8 cellular contexts compared by ENCODE assay signal in genomic region chr16:24979719-24980076, GRCh38. TPM values are rescaled to one million over a fixed set of nuclear protein-coding genes. Genes with fewer than 3 reads are reported as not detected.
DNase-seq lines count a peak whose midpoint lies in the region; ATAC-seq and TF ChIP-seq lines count a peak whose summit lies in the region.
"Not testable (repeated sequence)": the region's sequence is repeated elsewhere in the genome, so short reads cannot be mapped to it uniquely, and the experiment has no call there.

No MANE protein-coding gene starts in this region.

- H4K20me1 ChIP-seq in IMR-90 (ENCODE audit: insufficient read depth, low read length): not testable (repeated sequence)

- not testable (repeated sequence) for H3K4me3 ChIP-seq in ACC112 (ENCODE audit: low read depth, low read length); IMR-90 (ENCODE audit: insufficient read depth, low read depth, low read length); lung
- H3K4me3 ChIP-seq in gastroesophageal sphincter (peak overlapping the region in 1 of 2 donors; percentile 25), skeletal muscle tissue (ENCODE audit: low read length in 3 of 3) (peak overlapping the region; percentile 19 to 33 (median 30)), tibial artery (peak overlapping the region; percentile 25 to 40)

- peak overlapping the region; percentile 59 for H2BK5ac ChIP-seq in IMR-90 (ENCODE audit: low read depth, low read length, poor library complexity, severe bottlenecking)

- not testable (repeated sequence) for H2AK9ac ChIP-seq in IMR-90 (replicated peaks; ENCODE audit: low read depth, low read length, poor library complexity)

- not testable (repeated sequence) for BruUV-seq in IMR-90 (replicated peaks; lab: Mats Ljungman, UMichigan)

- H3K4me3 Mint-ChIP-seq in activated B cell treated with CpG ODN at 0.5 μM for 24 hours: peak overlapping the region; percentile 33
- H3K4me3 Mint-ChIP-seq in chondrocyte (ENCODE audit: unreplicated experiment): not testable (repeated sequence)

- not testable (repeated sequence) for H3K9me3 ChIP-seq in IMR-90 (ENCODE audit: control insufficient read depth, insufficient read depth, low read length); gastroesophageal sphincter; lung (ENCODE audit: control insufficient read depth in 2 of 2, insufficient read depth in 1 of 2, low read length in 1 of 2); skeletal muscle tissue (ENCODE audit: control insufficient read depth in 3 of 3, low read length in 3 of 3); tibial artery

- H2BK20ac ChIP-seq in IMR-90 (ENCODE audit: low read depth, low read length): peak overlapping the region; percentile 73; the same call in 1 of the 2 replicates

- not testable (repeated sequence) for H3K27me3 Mint-ChIP-seq in activated B cell treated with CpG ODN at 0.5 μM for 24 hours; chondrocyte (ENCODE audit: low read depth)

- peak overlapping the region; percentile 41; the same call in 1 of the 2 replicates for H3K23ac ChIP-seq in IMR-90 (ENCODE audit: low read depth, low read length)

- H2AFZ ChIP-seq in ACC112 (ENCODE audit: low read length, unreplicated experiment); IMR-90 (replicated peaks; ENCODE audit: low read length, poor library complexity): not testable (repeated sequence)

- peak overlapping the region; percentile 81; the same call in 1 of the 2 replicates for H2AK5ac ChIP-seq in IMR-90 (ENCODE audit: low read depth, low read length)

- not testable (repeated sequence) for H3K56ac ChIP-seq in IMR-90 (ENCODE audit: extremely low read depth, insufficient read depth, low read length)

- ATAC-seq in IMR-90 (ENCODE audit: low read depth); activated B cell treated with CpG ODN at 0.5 μM for 24 hours (ENCODE audit: low read depth); gastroesophageal sphincter; lung (ENCODE audit: insufficient read depth, low FRiP score): not testable (repeated sequence)

- dilution Hi-C loops in IMR-90 (cut with HindIII; ENCODE audit: low sequenced_read_pairs, unreplicated experiment): not testable (repeated sequence)

- DNase-seq in IMR-90; activated B cell treated with CpG ODN at 0.5 μM for 24 hours; chondrocyte (ENCODE audit: low spot score); lung (ENCODE audit: low spot score); tibial artery: not testable (repeated sequence)

- not testable (repeated sequence) for TF ChIP-seq RAD21 in IMR-90 (IDR thresholded peaks at IDR 0.05; ENCODE audit: low read length)

- TF ChIP-seq CTCF in IMR-90 (conservative IDR thresholded peaks at IDR 0.05; ENCODE audit: low read depth, low read length); activated B cell treated with CpG ODN at 0.5 μM for 24 hours (IDR thresholded peaks at IDR 0.05); chondrocyte (IDR thresholded peaks at IDR 0.05); gastroesophageal sphincter (IDR thresholded peaks at IDR 0.05); lung (IDR thresholded peaks at IDR 0.05; ENCODE audit: control extremely low read depth, extremely low read depth); tibial artery (IDR thresholded peaks at IDR 0.05): not testable (repeated sequence)

- H4K5ac ChIP-seq in IMR-90 (ENCODE audit: low read depth, low read length): not testable (repeated sequence)

- TF ChIP-seq EP300 in gastroesophageal sphincter (IDR thresholded peaks at IDR 0.05): not testable (repeated sequence)

- peak overlapping the region; percentile 48 for H3K18ac ChIP-seq in IMR-90 (ENCODE audit: low read depth, low read length)

- no CpG with 5 or more reads among the region's 12 CpGs for WGBS in IMR-90 (ENCODE audit: extremely low coverage in 2 of 2, insufficient read length in 1 of 2), 2 experiments
- WGBS in gastroesophageal sphincter (ENCODE audit: low coverage in 1 of 2), 2 donors: 60% methylated on average over 7 of the region's 12 CpGs; no CpG with 5 or more reads in 1 of the 2 donors
- 65 to 78% methylated on average over 12 of the region's 12 CpGs for WGBS in lung, 2 donors

- 0 out of 2 replicates have a peak overlapping the region, but pooled peaks have one; percentile 19 for H3K27ac ChIP-seq in ACC112 (ENCODE audit: low read depth, low read length)
- peak overlapping the region; percentile 19 for H3K27ac ChIP-seq in IMR-90 (ENCODE audit: insufficient read depth, low read length)
- peak overlapping the region in 3 of 4 donors; percentile 58 to 69 (median 61) for H3K27ac ChIP-seq in gastroesophageal sphincter
- peak overlapping the region; percentile 51 to 81 for H3K27ac ChIP-seq in lung (ENCODE audit: low read depth in 1 of 2, low read length in 1 of 2)
- peak overlapping the region; percentile 93 for H3K27ac ChIP-seq in skeletal muscle tissue (ENCODE audit: low read depth, low read length)
- H3K27ac ChIP-seq in tibial artery: peak overlapping the region; percentile 69 to 78

- peaks cover 61% of the 10 kb centered on the region for H3K4me1 ChIP-seq in ACC112 (ENCODE audit: control insufficient read depth, insufficient read depth, low read length, unreplicated experiment)
- H3K4me1 ChIP-seq in IMR-90 (ENCODE audit: control insufficient read depth, insufficient read depth, low read length): peaks cover 29% of the 10 kb centered on the region
- peaks cover 0 to 74% (median 14%) of the 10 kb centered on the region in 3 donors for H3K4me1 ChIP-seq in gastroesophageal sphincter
- H3K4me1 ChIP-seq in lung (ENCODE audit: control insufficient read depth in 2 of 2, insufficient read depth in 2 of 2, low read length in 2 of 2): peaks cover 14 to 41% of the 10 kb centered on the region in 2 donors
- H3K4me1 ChIP-seq in skeletal muscle tissue (ENCODE audit: control insufficient read depth in 3 of 3, insufficient read depth in 3 of 3, low read length in 3 of 3): peaks cover 72 to 82% (median 73%) of the 10 kb centered on the region in 3 donors
- H3K4me1 ChIP-seq in tibial artery: peaks cover 0 to 91% (median 56%) of the 10 kb centered on the region in 4 donors

- H3K27ac Mint-ChIP-seq in activated B cell treated with CpG ODN at 0.5 μM for 24 hours: peak overlapping the region; percentile 96
- H3K27ac Mint-ChIP-seq in chondrocyte (ENCODE audit: unreplicated experiment): peak overlapping the region; percentile 42

- CTCF ChIA-PET in IMR-90 (lab: Yijun Ruan, JAX): not testable (repeated sequence)
- CTCF ChIA-PET in activated B cell treated with CpG ODN at 0.5 μM for 24 hours (lab: Charles Lee): interaction anchor here (1.0 to 2.0 kb wide), 4 partner anchors 9 to 246 kb away, joined by 3 to 5 read pairs (median 4); partner anchors contain the start of gene ARHGAP17

- H3K79me2 ChIP-seq in ACC112 (ENCODE audit: control insufficient read depth, insufficient read depth, low read length, unreplicated experiment): peaks cover 80% of the 10 kb centered on the region

- peaks cover 11% of the 10 kb centered on the region for H3K36me3 ChIP-seq in ACC112 (ENCODE audit: insufficient read depth, low read length)
- peaks cover 18% of the 10 kb centered on the region for H3K36me3 ChIP-seq in IMR-90 (ENCODE audit: control insufficient read depth, insufficient read depth, low read length)
- H3K36me3 ChIP-seq in gastroesophageal sphincter: peaks cover 0 to 27% of the 10 kb centered on the region in 2 donors
- peaks cover 0 to 16% of the 10 kb centered on the region in 2 donors for H3K36me3 ChIP-seq in lung (ENCODE audit: control insufficient read depth in 2 of 2, insufficient read depth in 2 of 2, low read length in 2 of 2)
- H3K36me3 ChIP-seq in skeletal muscle tissue (ENCODE audit: control insufficient read depth in 3 of 3, insufficient read depth in 3 of 3, low read length in 3 of 3): peaks cover 8 to 17% (median 11%) of the 10 kb centered on the region in 3 donors
- H3K36me3 ChIP-seq in tibial artery: peaks cover 0 to 25% (median 23%) of the 10 kb centered on the region in 3 donors

- peaks cover 47 to 72% of the 10 kb centered on the region in 2 experiments for H3K79me1 ChIP-seq in IMR-90 (ENCODE audit: low read depth in 1 of 2, low read length in 2 of 2)

- H3K36me3 Mint-ChIP-seq in activated B cell treated with CpG ODN at 0.5 μM for 24 hours (ENCODE audit: low read depth) (peaks cover 46% of the 10 kb centered on the region), chondrocyte (ENCODE audit: low read depth) (peaks cover 12% of the 10 kb centered on the region)

- H3K9me3 Mint-ChIP-seq in activated B cell treated with CpG ODN at 0.5 μM for 24 hours; chondrocyte (ENCODE audit: low read depth): not testable (repeated sequence)

- not testable (repeated sequence) for TF ChIP-seq POLR2A in IMR-90 (IDR thresholded peaks at IDR 0.05; ENCODE audit: low read depth, low read length); gastroesophageal sphincter (IDR thresholded peaks at IDR 0.05)

- H2BK15ac ChIP-seq in IMR-90 (ENCODE audit: low read depth, low read length): peak overlapping the region; percentile 69; the same call in 1 of the 3 replicates

- H3K4me1 Mint-ChIP-seq in activated B cell treated with CpG ODN at 0.5 μM for 24 hours (peaks cover 93% of the 10 kb centered on the region), chondrocyte (ENCODE audit: low read depth) (peaks cover 71% of the 10 kb centered on the region)

- H3K27me3 ChIP-seq in ACC112 (ENCODE audit: insufficient read depth, low read length); IMR-90 (ENCODE audit: control insufficient read depth, insufficient read depth, low read length); gastroesophageal sphincter; lung (ENCODE audit: control insufficient read depth, insufficient read depth); skeletal muscle tissue (ENCODE audit: control insufficient read depth in 3 of 3, insufficient read depth in 3 of 3, low read length in 3 of 3); tibial artery: not testable (repeated sequence)

- POLR2A ChIA-PET in IMR-90 (lab: Charles Lee; ENCODE audit: unreplicated experiment): not testable (repeated sequence)
- POLR2A ChIA-PET in activated B cell treated with CpG ODN at 0.5 μM for 24 hours (lab: Charles Lee): interaction anchor here (0.6 to 3.3 kb wide), 8 partner anchors 9 to 278 kb away, joined by 3 to 21 read pairs (median 10); partner anchors contain the start of genes ARHGAP17, LCMT1 and ZKSCAN2

- not testable (repeated sequence) for H4K91ac ChIP-seq in IMR-90 (ENCODE audit: insufficient read depth, low read depth, low read length)

- peak overlapping the region; percentile 80 for H3K4ac ChIP-seq in IMR-90 (ENCODE audit: low read depth, low read length)

- not testable (repeated sequence) for H3K4me2 ChIP-seq in IMR-90 (ENCODE audit: low read depth, low read length)

- H4K8ac ChIP-seq in IMR-90 (ENCODE audit: low read depth in 2 of 2, low read length in 2 of 2): peak overlapping the region; percentile 18 to 22; a peak in 2 of 4 replicates

- intact Hi-C loops in IMR-90 (cut with micrococcal nuclease) (loop anchor here (5.0 to 10.0 kb wide), 2 partner anchors 33 to 155 kb away; no protein-coding TSS in a partner anchor), activated B cell treated with CpG ODN at 0.5 μM for 24 hours (cut with micrococcal nuclease) (loop anchor here (1.0 to 10.0 kb wide), 4 partner anchors 9 to 245 kb away; no protein-coding TSS in a partner anchor), tibial artery (cut with DNase I; ENCODE audit: low total_unique reads) (loop anchor here (5.0 kb wide), 1 partner anchor 53 kb away; no protein-coding TSS in a partner anchor)

- in situ Hi-C loops in IMR-90 (cut with MboI; ENCODE audit: low sequenced_read_pairs): not testable (repeated sequence)

- H2BK120ac ChIP-seq in IMR-90 (ENCODE audit: low read depth, low read length): peak overlapping the region; percentile 71

- peaks cover 36% of the 10 kb centered on the region for H3K9me1 ChIP-seq in IMR-90 (ENCODE audit: insufficient read depth, low read length)

- peak overlapping the region; percentile 72; the same call in 1 of the 2 replicates for H3K14ac ChIP-seq in IMR-90 (replicated peaks; ENCODE audit: low read depth, low read length)

- H3K9ac ChIP-seq in IMR-90 (ENCODE audit: low read depth, low read length): not testable (repeated sequence)
- peak overlapping the region; percentile 1 to 47 (median 4) for H3K9ac ChIP-seq in skeletal muscle tissue (ENCODE audit: low read depth in 1 of 3, low read length in 3 of 3)

RNA-seq across cellular contexts. Expression of gene ARHGAP17, which starts 35.5 kb away (rescaled TPM):
- total RNA-seq in IMR-90 (2012; rRNA removed): 27.6 and 29.4 TPM in 2 replicates
- 60.1 and 65.0 TPM in 2 replicates for polyA plus RNA-seq in IMR-90 (2012; rRNA removed)
- polyA plus RNA-seq in IMR-90 (2012; cell fraction: cytosol; rRNA removed): 40.0 and 40.7 TPM in 2 replicates
- polyA plus RNA-seq in IMR-90 (2012; cell fraction: nucleus; rRNA removed; ENCODE audit: low replicate concordance): 81.6 and 132 TPM in 2 replicates
- total RNA-seq in activated B cell treated with CpG ODN at 0.5 μM for 24 hours: 287 and 310 TPM in 2 replicates
- 74.7 to 85.4 TPM (median 75.2 TPM) in 3 replicates for total RNA-seq in chondrocyte
- 10 to 100 TPM; 40.8 to 51.2 (median 46.2) TPM for total RNA-seq in gastroesophageal sphincter
- 100 to 1,000 TPM in 1 of 2 donors, 10 to 100 TPM in 1; 76.4 to 115 TPM for total RNA-seq in lung
- polyA plus RNA-seq in lung: 10 to 100 TPM; 26.9 to 27.8 TPM
- 17.2 TPM for total RNA-seq in skeletal muscle tissue

Comparison
In these comparisons a context has a peak if more than half of its experiments do, and no peak if none do; other contexts are left out.
1. H3K27ac ChIP-seq: peak in every context shown above with its lines; median percentile 93 in skeletal muscle tissue; 74 in tibial artery; 66 in lung; 61 in gastroesophageal sphincter; 19 in ACC112; 19 in IMR-90.